In genomic region chr12:50659690-50660424, GRCh38 we compare ENCODE assay signal across 16 cellular contexts.
DNase-seq lines count a peak whose midpoint lies in the region; ATAC-seq lines count a peak whose summit lies in the region.
"Had no signal": no experiment of that assay in that cellular context is flagged by ENCODE, and none has a peak within 500 bp of the region (broad histone marks: within the 10 kb centered on the region; RNA-seq: fewer than 3 reads in every experiment).

No MANE protein-coding gene starts in this region.

- peak overlapping the region; percentile 49 for H3K27ac ChIP-seq in substantia nigra (ENCODE audit: low read depth, low read length, poor library complexity, severe bottlenecking)
- H3K27ac ChIP-seq: thyroid gland had no signal

- H3K27ac Mint-ChIP-seq in activated T-cell treated with anti-CD3 and anti-CD28 coated beads, Interleukin-2, amount 50 U/mL, for 24 hours: peak overlapping the region; percentile 1

- H3K9me3 Mint-ChIP-seq in activated T-cell treated with anti-CD3 and anti-CD28 coated beads, Interleukin-2, amount 50 U/mL, for 24 hours: no peaks in the 10 kb centered on the region
- no peaks in the 10 kb centered on the region for H3K9me3 Mint-ChIP-seq in activated T-cell treated with anti-CD3 and anti-CD28 coated beads, Interleukin-2, amount 50 U/mL, for 4 hours

- H3K36me3 Mint-ChIP-seq in activated T-cell treated with anti-CD3 and anti-CD28 coated beads, Interleukin-2, amount 50 U/mL, for 24 hours (ENCODE audit: low read depth): peaks cover 44% of the 10 kb centered on the region
- H3K36me3 Mint-ChIP-seq in activated T-cell treated with anti-CD3 and anti-CD28 coated beads, Interleukin-2, amount 50 U/mL, for 4 hours (ENCODE audit: insufficient read depth): peaks cover 16% of the 10 kb centered on the region

- H3K4me3 Mint-ChIP-seq in activated T-cell treated with anti-CD3 and anti-CD28 coated beads, Interleukin-2, amount 50 U/mL, for 24 hours: no peak overlapping the region
- no peak overlapping the region for H3K4me3 Mint-ChIP-seq in activated T-cell treated with anti-CD3 and anti-CD28 coated beads, Interleukin-2, amount 50 U/mL, for 4 hours

- no peak for ATAC-seq in activated T-cell treated with anti-CD3 and anti-CD28 coated beads, Interleukin-2, amount 50 U/mL, for 4 hours
- ATAC-seq in left colon: peak; percentile 92
- ATAC-seq in GM19395 (IDR thresholded peaks at IDR 0.05; ENCODE audit: unreplicated experiment): no peak
- ATAC-seq in HG02970 (IDR thresholded peaks at IDR 0.05; ENCODE audit: low FRiP score, unreplicated experiment): no peak
- ATAC-seq in HG02885 (IDR thresholded peaks at IDR 0.05; ENCODE audit: poor library complexity, unreplicated experiment): no peak

- H3K4me1 Mint-ChIP-seq in activated T-cell treated with anti-CD3 and anti-CD28 coated beads, Interleukin-2, amount 50 U/mL, for 24 hours (ENCODE audit: low read depth): peaks cover 3% of the 10 kb centered on the region
- peaks cover 1% of the 10 kb centered on the region for H3K4me1 Mint-ChIP-seq in activated T-cell treated with anti-CD3 and anti-CD28 coated beads, Interleukin-2, amount 50 U/mL, for 4 hours (ENCODE audit: low read depth)

- DNase-seq in activated T-cell treated with anti-CD3 and anti-CD28 coated beads, Interleukin-2, amount 50 U/mL, for 24 hours: no peak
- DNase-seq in activated T-cell treated with anti-CD3 and anti-CD28 coated beads, Interleukin-2, amount 50 U/mL, for 4 hours: no peak
- peak; percentile 60 for DNase-seq in NCI-H748 treated with DMSO at 0.1 percent for 48 hours (lab: John Stamatoyannopoulos, UW)
- peak; percentile 23 to 52 for DNase-seq in left colon
- DNase-seq in substantia nigra (lab: John Stamatoyannopoulos, UW): peak in 1 of 49 donors; percentile 33
- DNase-seq: ACHN; activated CD4-positive, alpha-beta T cell treated with anti-CD3 and anti-CD28 coated beads, Interleukin-2, amount 50 U/mL, for 1 hour; aorta; GF-D8; hippocampal formation; NCI-H1930; retina; thyroid gland had no signal

- no peaks in the 10 kb centered on the region for H3K27me3 Mint-ChIP-seq in activated T-cell treated with anti-CD3 and anti-CD28 coated beads, Interleukin-2, amount 50 U/mL, for 24 hours
- no peaks in the 10 kb centered on the region for H3K27me3 Mint-ChIP-seq in activated T-cell treated with anti-CD3 and anti-CD28 coated beads, Interleukin-2, amount 50 U/mL, for 4 hours (ENCODE audit: low read depth)

- intact Hi-C loops in left colon (cut with DNase I, micrococcal nuclease): no loop called here

Comparison
In these comparisons a context has a peak if more than half of its experiments do, and no peak if none do; other contexts are left out.
1. DNase-seq: peak in NCI-H748 treated with DMSO at 0.1 percent for 48 hours (single experiment) and left colon (2 of 2); none in activated T-cell treated with anti-CD3 and anti-CD28 coated beads, Interleukin-2, amount 50 U/mL, for 24 hours (single experiment) and activated T-cell treated with anti-CD3 and anti-CD28 coated beads, Interleukin-2, amount 50 U/mL, for 4 hours (single experiment).